10 cellular contexts compared by ENCODE assay signal in genomic region chr10:110915035-110915434, GRCh38.
"Had no signal": no experiment of that assay in that cellular context is flagged by ENCODE, and none has a peak within 500 bp of the region (broad histone marks: within the 10 kb centered on the region; RNA-seq: fewer than 3 reads in every experiment).

No MANE protein-coding gene starts in this region.

- H3K27ac ChIP-seq: testis had no signal

- DNase-seq: activated CD4-positive, alpha-beta T cell treated with anti-CD3 and anti-CD28 coated beads, Interleukin-2, amount 50 U/mL, for 1 hour; activated naive CD4-positive, alpha-beta T cell treated with anti-CD3 and anti-CD28 coated beads, Interleukin-2, amount 50 U/mL, for 16 hours; dorsolateral prefrontal cortex; left colon; stimulated activated CD4-positive, alpha-beta T cell treated with anti-CD3 and anti-CD28 coated beads, Interleukin-2, amount 100 ng/mL, for 48 hours; stimulated activated naive CD8-positive, alpha-beta T cell treated with anti-CD3 and anti-CD28 coated beads, Interleukin-15, amount 100 ng/mL, for 72 hours; testis had no signal

- H3K9me3 ChIP-seq: testis had no signal

- H3K27me3 Mint-ChIP-seq: stimulated activated naive CD8-positive, alpha-beta T cell treated with anti-CD3 and anti-CD28 coated beads, Interleukin-15, amount 100 ng/mL, for 72 hours had no signal

- H3K27ac Mint-ChIP-seq: activated T-helper 2 cell treated with anti-CD3 and anti-CD28 coated beads, Interferon-gamma antibody, Interleukin-2, Interleukin-4, amounts not matched to agents 10 μg/mL and 5 μg/mL and 100 μg/mL, durations not matched to agents 14 hours and 24 hours and 36 hours; stimulated activated naive CD8-positive, alpha-beta T cell treated with anti-CD3 and anti-CD28 coated beads, Interleukin-15, amount 100 ng/mL, for 72 hours had no signal

- H3K27me3 ChIP-seq: dorsolateral prefrontal cortex, testis had no signal

- H3K4me3 ChIP-seq: dorsolateral prefrontal cortex, testis had no signal

- H3K9me3 Mint-ChIP-seq: activated T-helper 2 cell treated with anti-CD3 and anti-CD28 coated beads, Interferon-gamma antibody, Interleukin-2, Interleukin-4, amounts not matched to agents 10 μg/mL and 5 μg/mL and 100 μg/mL, durations not matched to agents 14 hours and 24 hours and 36 hours; nephron; stimulated activated naive CD8-positive, alpha-beta T cell treated with anti-CD3 and anti-CD28 coated beads, Interleukin-15, amount 100 ng/mL, for 72 hours had no signal

- H3K4me3 Mint-ChIP-seq: nephron; stimulated activated naive CD8-positive, alpha-beta T cell treated with anti-CD3 and anti-CD28 coated beads, Interleukin-15, amount 100 ng/mL, for 72 hours had no signal

- ATAC-seq: esophagus mucosa; left colon; stimulated activated naive CD8-positive, alpha-beta T cell treated with anti-CD3 and anti-CD28 coated beads, Interleukin-15, amount 100 ng/mL, for 72 hours had no signal
